ENCODE assay signal across 25 cellular contexts in the genomic region with DNA sequence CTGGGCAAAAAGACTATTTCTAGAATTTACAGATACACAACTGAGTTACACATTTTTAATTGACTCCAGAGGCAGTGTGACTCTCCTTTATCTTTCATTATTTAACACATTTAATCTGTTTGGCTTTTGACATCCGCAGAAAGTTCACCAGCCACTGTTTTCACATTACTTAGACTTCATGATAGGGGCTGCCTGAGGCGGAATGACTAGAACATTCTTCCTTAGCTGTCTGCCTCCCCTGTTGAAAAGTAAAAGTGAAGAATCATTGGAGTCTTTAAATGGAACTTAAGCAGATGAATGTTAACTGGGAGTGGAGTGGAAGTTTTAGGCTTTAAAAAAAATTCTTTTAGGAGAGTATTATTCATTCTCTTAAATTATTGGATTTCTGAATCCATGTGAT.
"Had no signal": no experiment of that assay in that cellular context is flagged by ENCODE, and none has a peak within 500 bp of the region (broad histone marks: within the 10 kb centered on the region; RNA-seq: fewer than 3 reads in every experiment).

No MANE protein-coding gene starts in this region.

- H3K36me3 Mint-ChIP-seq: naive thymus-derived CD8-positive, alpha-beta T cell; stimulated activated effector memory CD8-positive, alpha-beta T cell treated with anti-CD3 and anti-CD28 coated beads, Interleukin-12 subunit alpha, Interleukin-12 subunit beta, amount 100 ng/mL, for 72 hours had no signal

- H3K4me2 ChIP-seq: smooth muscle cell had no signal

- H3K27me3 Mint-ChIP-seq: effector memory CD8-positive, alpha-beta T cell; naive thymus-derived CD8-positive, alpha-beta T cell had no signal

- DNase-seq: cortex of kidney; effector memory CD8-positive, alpha-beta T cell; head of caudate nucleus; kidney; mesenchymal stem cell; naive thymus-derived CD8-positive, alpha-beta T cell; nephron progenitor cell; nucleus accumbens; stimulated activated CD4-positive, alpha-beta T cell treated with anti-CD3 and anti-CD28 coated beads, Interleukin-12 subunit alpha, Interleukin-12 subunit beta, amount 100 ng/mL, for 4 hours; stimulated activated CD4-positive, alpha-beta T cell treated with anti-CD3 and anti-CD28 coated beads, Interleukin-2, amount 100 ng/mL, for 24 hours; stimulated activated CD4-positive, alpha-beta T cell treated with anti-CD3 and anti-CD28 coated beads, Interleukin-4, amount 100 ng/mL, for 24 hours; stimulated activated naive CD4-positive, alpha-beta T cell treated with Interleukin-2 at 50 U/mL for 16 hours; stomach; substantia nigra; upper lobe of right lung; uterus had no signal

- H3K4me1 ChIP-seq: prostate gland, right atrium auricular region, stomach, upper lobe of right lung, uterus had no signal

- ATAC-seq: effector memory CD8-positive, alpha-beta T cell; left lobe of liver; naive thymus-derived CD8-positive, alpha-beta T cell; sciatic nerve; stimulated activated effector memory CD8-positive, alpha-beta T cell treated with anti-CD3 and anti-CD28 coated beads, Interleukin-12 subunit alpha, Interleukin-12 subunit beta, amount 100 ng/mL, for 72 hours; upper lobe of right lung had no signal

- H3K9me3 Mint-ChIP-seq: naive thymus-derived CD8-positive, alpha-beta T cell had no signal

- H3K4me3 Mint-ChIP-seq: effector memory CD8-positive, alpha-beta T cell; naive thymus-derived CD8-positive, alpha-beta T cell; nephron progenitor cell; stimulated activated effector memory CD8-positive, alpha-beta T cell treated with anti-CD3 and anti-CD28 coated beads, Interleukin-12 subunit alpha, Interleukin-12 subunit beta, amount 100 ng/mL, for 72 hours had no signal

- H3K36me3 ChIP-seq: prostate gland, right atrium auricular region, stomach, thoracic aorta, tibial nerve, upper lobe of right lung, uterus had no signal

- H3K4me3 ChIP-seq: lung, prostate gland, right atrium auricular region, smooth muscle cell, stomach, thoracic aorta, tibial nerve, upper lobe of right lung, uterus had no signal

- H3K9me3 ChIP-seq: prostate gland, right atrium auricular region, stomach, thoracic aorta, tibial nerve, upper lobe of right lung, uterus had no signal

- H3K27ac Mint-ChIP-seq: effector memory CD8-positive, alpha-beta T cell; naive thymus-derived CD8-positive, alpha-beta T cell; nephron progenitor cell; stimulated activated effector memory CD8-positive, alpha-beta T cell treated with anti-CD3 and anti-CD28 coated beads, Interleukin-12 subunit alpha, Interleukin-12 subunit beta, amount 100 ng/mL, for 72 hours had no signal

- H3K4me1 Mint-ChIP-seq: naive thymus-derived CD8-positive, alpha-beta T cell; stimulated activated effector memory CD8-positive, alpha-beta T cell treated with anti-CD3 and anti-CD28 coated beads, Interleukin-12 subunit alpha, Interleukin-12 subunit beta, amount 100 ng/mL, for 72 hours had no signal

- H3K27me3 ChIP-seq: right atrium auricular region, stomach, tibial nerve, upper lobe of right lung, uterus had no signal

- H3K27ac ChIP-seq: prostate gland, right atrium auricular region, stomach, thoracic aorta, tibial nerve, upper lobe of right lung, uterus had no signal
